1 cellular context compared by ENCODE assay signal in genomic region chr13:46077260-46077659, GRCh38.
TF ChIP-seq lines count a peak whose summit lies in the region.

No MANE protein-coding gene starts in this region.

TF ChIP-seq in HepG2, 621 proteins besides CTCF, POLR2A, EP300 and RAD21 (continued from another document):
- no peak for TF ChIP-seq ZNF574 (CRISPR knock-in tag; IDR thresholded peaks at IDR 0.05)
